Comparison of ENCODE assay signal across 30 cellular contexts in the genomic region with DNA sequence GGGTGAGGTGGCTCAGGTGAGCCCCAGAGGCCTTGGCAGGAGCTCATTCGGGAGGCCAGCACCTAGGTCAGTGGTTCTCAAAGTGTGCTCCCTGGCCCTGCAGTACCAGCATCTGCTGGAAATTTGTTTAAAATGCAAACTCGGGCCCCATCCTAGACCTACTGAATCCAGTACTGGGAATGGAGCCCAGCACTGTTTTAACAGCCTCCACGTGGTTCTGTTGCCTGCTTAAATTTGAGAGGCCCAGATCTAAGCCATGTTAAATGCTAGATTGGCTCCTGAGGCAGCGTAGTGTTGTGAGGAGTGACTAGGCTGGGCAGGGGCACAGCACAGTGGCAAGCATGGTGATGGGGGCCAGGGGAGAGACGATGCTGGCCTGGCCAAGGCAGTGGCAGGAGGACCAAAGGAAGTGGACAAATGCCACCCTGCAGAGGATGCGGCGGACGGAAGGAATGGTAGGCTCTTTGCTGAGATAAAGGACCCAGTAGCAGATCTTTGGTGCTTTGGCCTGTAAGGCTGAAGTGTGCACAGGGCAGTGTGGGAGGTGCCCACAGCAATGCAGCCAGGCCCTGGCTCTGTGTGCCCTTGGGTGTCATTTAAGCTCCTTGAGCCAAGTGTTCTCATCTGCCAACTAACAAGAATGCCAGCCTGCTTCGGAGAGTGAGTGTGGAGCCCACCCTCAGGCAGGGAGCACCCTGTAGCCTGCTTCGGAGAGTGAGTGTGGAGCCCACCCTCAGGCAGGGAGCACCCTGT. TPM values are rescaled to one million over a fixed set of nuclear protein-coding genes. Genes with fewer than 3 reads are reported as not detected.
DNase-seq lines count a peak whose midpoint lies in the region; ATAC-seq, FAIRE-seq and TF ChIP-seq lines count a peak whose summit lies in the region.
"Had no signal": no experiment of that assay in that cellular context is flagged by ENCODE, and none has a peak within 500 bp of the region (broad histone marks: within the 10 kb centered on the region; RNA-seq: fewer than 3 reads in every experiment).

No MANE protein-coding gene starts in this region.

- H3K27ac ChIP-seq in HepG2 (ENCODE audit: extremely low read length, insufficient read depth, low read length) (no peak overlapping the region), right lobe of liver (no peak overlapping the region), layer of hippocampus (ENCODE audit: low read depth, low read length) (peak overlapping the region; percentile 38), testis (no peak overlapping the region)
- H3K27ac ChIP-seq: KMS-11, stomach had no signal

- H3K9me3 ChIP-seq in HepG2 (ENCODE audit: low read length) = no peaks in the 10 kb centered on the region
- no peaks in the 10 kb centered on the region for H3K9me3 ChIP-seq in right lobe of liver
- H3K9me3 ChIP-seq in T-helper 17 cell (ENCODE audit: control insufficient read depth, low read length, poor library complexity, severe bottlenecking) = no peaks in the 10 kb centered on the region
- no peaks in the 10 kb centered on the region for H3K9me3 ChIP-seq in testis
- H3K9me3 ChIP-seq: BE2C, stomach, tibial nerve had no signal

- H3K27me3 Mint-ChIP-seq in T-helper 17 cell = no peaks in the 10 kb centered on the region
- H3K27me3 Mint-ChIP-seq: activated CD8-positive, alpha-beta T cell treated with anti-CD3 and anti-CD28 coated beads for 36 hours; activated naive CD8-positive, alpha-beta T cell treated with anti-CD3 and anti-CD28 coated beads, Interleukin-2, amount 50 U/mL, for 24 hours had no signal

- CTCF ChIA-PET in HepG2 (lab: Yijun Ruan, JAX; ENCODE audit: low intra/inter-chr PET ratio, low total read pairs) = no interaction called here

- peaks cover 0 to 3% of the 10 kb centered on the region in 2 experiments; a peak in 1 of 5 replicates for H3K36me3 ChIP-seq in HepG2 (replicated peaks in 1 of 2; ENCODE audit: control insufficient read depth in 1 of 2, insufficient read depth in 2 of 2, low read length in 2 of 2)
- H3K36me3 ChIP-seq in right lobe of liver = no peaks in the 10 kb centered on the region
- H3K36me3 ChIP-seq in testis (ENCODE audit: low read depth, missing control alignments) = no peaks in the 10 kb centered on the region
- H3K36me3 ChIP-seq: stomach, tibial nerve had no signal

- H3K27ac Mint-ChIP-seq in T-helper 17 cell = peak overlapping the region; percentile 93
- H3K27ac Mint-ChIP-seq: activated CD8-positive, alpha-beta T cell treated with anti-CD3 and anti-CD28 coated beads for 36 hours; activated naive CD8-positive, alpha-beta T cell treated with anti-CD3 and anti-CD28 coated beads, Interleukin-2, amount 50 U/mL, for 24 hours had no signal

- no peaks in the 10 kb centered on the region for H3K36me3 Mint-ChIP-seq in T-helper 17 cell (ENCODE audit: low read depth)

- in situ Hi-C loops in HepG2 (cut with HindIII; ENCODE audit: extremely low pct_ligation_motif_present, low pct_unique_long_range_greater_than_20kb) = loop anchor here (25.0 kb wide), 1 partner anchor 339 kb away; no protein-coding TSS in a partner anchor

- no peak overlapping the region for H3K9ac ChIP-seq in HepG2 (ENCODE audit: insufficient read depth, low read depth, low read length)
- H3K9ac ChIP-seq: KMS-11 had no signal

- intact Hi-C loops in HepG2 (cut with micrococcal nuclease; ENCODE audit: unreplicated experiment) (no loop called here), right lobe of liver (cut with DNase I) (loop anchor here (5.0 to 10.0 kb wide), 3 partner anchors 54 to 136 kb away; a partner anchor contains a TSS), testis (cut with DNase I; ENCODE audit: low total_unique reads) (no loop called here)

- H3K4me1 Mint-ChIP-seq in T-helper 17 cell = peaks cover 38% of the 10 kb centered on the region

- H3K4me3 ChIP-seq in HepG2 (replicated peaks in 1 of 3; ENCODE audit: insufficient read depth in 1 of 3, low read depth in 2 of 3, low read length in 3 of 3) (no peak overlapping the region), right lobe of liver (no peak overlapping the region), testis (no peak overlapping the region)
- H3K4me3 ChIP-seq: stomach, tibial nerve had no signal

- no peak for TF ChIP-seq EP300 in HepG2 (IDR thresholded peaks at IDR 0.05; ENCODE audit: low read depth in 2 of 2, low read length in 2 of 2)
- TF ChIP-seq EP300 in HepG2 (CRISPR knock-in tag; IDR thresholded peaks at IDR 0.05; ENCODE audit: borderline replicate concordance) = no peak

- TF ChIP-seq CTCF in HepG2 (CRISPR knock-in tag; IDR thresholded peaks at IDR 0.05) = no peak
- no peak for TF ChIP-seq CTCF in right lobe of liver (IDR thresholded peaks at IDR 0.05)
- TF ChIP-seq CTCF in testis (IDR thresholded peaks at IDR 0.05) = no peak

- DNase-seq in HepG2 (ENCODE audit: low spot score) (no peak), right lobe of liver (no peak), T-helper 17 cell (no peak), testis (peak; percentile 64), GM19240 (ENCODE audit: insufficient read length, low spot score) (no peak), DMS53 (lab: John Stamatoyannopoulos, UW) (no peak)
- DNase-seq: activated CD4-positive, alpha-beta T cell treated with anti-CD3 and anti-CD28 coated beads for 1 hour; activated CD8-positive, alpha-beta T cell treated with anti-CD3 and anti-CD28 coated beads for 36 hours; activated gamma-delta T cell; activated naive CD8-positive, alpha-beta T cell treated with anti-CD3 and anti-CD28 coated beads, Interleukin-2, amount 50 U/mL, for 24 hours; BE2C; DND-41; effector CD4-positive, alpha-beta T cell; erythroblast; foreskin fibroblast; H7; left colon; mammary epithelial cell; NCI-H1417 treated with DMSO at 0.1 percent for 48 hours; NCI-H2081 treated with DMSO at 0.1 percent for 48 hours; RPMI8226; stimulated activated CD8-positive, alpha-beta memory T cell treated with anti-CD3 and anti-CD28 coated beads, Interleukin-4, amount 100 ng/mL, for 48 hours; stomach had no signal

- TF ChIP-seq POLR2A in HepG2 (IDR thresholded peaks at IDR 0.05; ENCODE audit: insufficient read depth in 1 of 2, low read depth in 2 of 2, low read length in 2 of 2) (no peak), right lobe of liver (IDR thresholded peaks at IDR 0.05) (no peak), testis (IDR thresholded peaks at IDR 0.05) (no peak)

- H3K4me1 ChIP-seq in HepG2 (ENCODE audit: insufficient read depth, low read length) = peaks cover 51% of the 10 kb centered on the region
- peaks cover 0 to 24% (median 4%) of the 10 kb centered on the region in 4 donors for H3K4me1 ChIP-seq in right lobe of liver
- H3K4me1 ChIP-seq in testis = peaks cover 26% of the 10 kb centered on the region

- no peaks in the 10 kb centered on the region for H4K20me1 ChIP-seq in HepG2 (ENCODE audit: insufficient read depth, low read length)

- POLR2A ChIA-PET in HepG2 (lab: Yijun Ruan, JAX) = interaction anchor here (2.0 kb wide), 1 partner anchor 73 kb away, joined by 6 read pairs; no protein-coding TSS in a partner anchor

- TF ChIP-seq RAD21 in HepG2 (CRISPR knock-in tag; IDR thresholded peaks at IDR 0.05) = no peak

- no peak overlapping the region for H2AFZ ChIP-seq in HepG2 (ENCODE audit: low read length)

- H3K27me3 ChIP-seq in HepG2 (ENCODE audit: control insufficient read depth in 1 of 2, insufficient read depth in 2 of 2, low read length in 2 of 2) = no peaks in the 10 kb centered on the region
- no peaks in the 10 kb centered on the region for H3K27me3 ChIP-seq in right lobe of liver
- H3K27me3 ChIP-seq in layer of hippocampus (ENCODE audit: control insufficient read depth, insufficient read depth, low read length) = no peaks in the 10 kb centered on the region
- H3K27me3 ChIP-seq in testis = no peaks in the 10 kb centered on the region
- H3K27me3 ChIP-seq: BE2C had no signal

- ATAC-seq in HepG2 (no peak), right lobe of liver (no peak), T-helper 17 cell (no peak), HG02973 (IDR thresholded peaks at IDR 0.05; ENCODE audit: unreplicated experiment) (no peak)
- ATAC-seq: activated CD8-positive, alpha-beta T cell treated with anti-CD3 and anti-CD28 coated beads for 36 hours; activated naive CD8-positive, alpha-beta T cell treated with anti-CD3 and anti-CD28 coated beads, Interleukin-2, amount 50 U/mL, for 24 hours; left colon had no signal

- 92% methylated on average over 6 of the region's 10 CpGs for WGBS in HepG2 (ENCODE audit: low lambda C conversion rate)
- 93% methylated on average over 2 of the region's 10 CpGs for WGBS in right lobe of liver (ENCODE audit: insufficient coverage, low coverage, low lambda C conversion rate, missing lambda C conversion rate)
- WGBS in testis, 2 donors = 70 to 84% methylated on average over 8 to 9 of the region's 10 CpGs

- no peak overlapping the region for H3K4me2 ChIP-seq in HepG2 (ENCODE audit: low read depth, low read length)
- H3K4me2 ChIP-seq: KMS-11 had no signal

- peaks cover 5% of the 10 kb centered on the region for H3K79me2 ChIP-seq in HepG2 (ENCODE audit: insufficient read depth, low read length)

- peak overlapping the region; percentile 73 for H3K4me3 Mint-ChIP-seq in T-helper 17 cell
- H3K4me3 Mint-ChIP-seq: activated CD8-positive, alpha-beta T cell treated with anti-CD3 and anti-CD28 coated beads for 36 hours; activated naive CD8-positive, alpha-beta T cell treated with anti-CD3 and anti-CD28 coated beads, Interleukin-2, amount 50 U/mL, for 24 hours had no signal

- no peak for FAIRE-seq in HepG2 (lab: Jason Lieb, UNC)
- FAIRE-seq: GM19239, HTR-8/SVneo had no signal

- BruUV-seq in HepG2 (replicated peaks; lab: Mats Ljungman, UMichigan) = no TSS peak

RNA-seq across cellular contexts. Expression of a gene that starts 4.2 kb away (rescaled TPM):
- 3.9 and 5.0 TPM in 2 replicates for total RNA-seq in HepG2 (2016; rRNA removed; fragmentation: Illumina TruSeq; extraction: Trizol)
- 16.0 and 17.8 TPM in 2 replicates for total RNA-seq in HepG2 (2016; cell fraction: cytosol; rRNA removed; fragmentation: Illumina TruSeq; extraction: Trizol; ENCODE audit: low read depth)
- 3.2 and 5.8 TPM in 2 replicates for total RNA-seq in HepG2 (2016; cell fraction: insoluble cytoplasmic fraction; rRNA removed; fragmentation: Illumina TruSeq; extraction: Trizol)
- 13.3 and 19.1 TPM in 2 replicates for total RNA-seq in HepG2 (2016; cell fraction: membrane; rRNA removed; fragmentation: Illumina TruSeq; extraction: Trizol)
- 2.0 and 2.5 TPM in 2 replicates for total RNA-seq in HepG2 (2016; cell fraction: nucleus; rRNA removed; fragmentation: Illumina TruSeq; extraction: Trizol)
- 4.8 and 6.7 TPM in 2 replicates for polyA plus RNA-seq in HepG2 (2011; rRNA removed)
- 6.4 and 16.7 TPM in 2 replicates for polyA plus RNA-seq in HepG2 (2011; cell fraction: cytosol; rRNA removed)
- polyA plus RNA-seq in HepG2 (2011; cell fraction: nucleus; rRNA removed) = 14.7 and 21.3 TPM in 2 replicates
- 1.5 and 3.1 TPM in 2 replicates for polyA plus RNA-seq in HepG2 (2012)
- polyA plus RNA-seq in HepG2 (2016; cell fraction: cytosol; fragmentation: Illumina TruSeq; extraction: Trizol; ENCODE audit: low read depth) = 20.2 and 21.6 TPM in 2 replicates
- polyA plus RNA-seq in HepG2 (2016; cell fraction: insoluble cytoplasmic fraction; fragmentation: Illumina TruSeq; extraction: Trizol; ENCODE audit: low read depth) = 4.9 and 5.8 TPM in 2 replicates
- 16.9 and 17.7 TPM in 2 replicates for polyA plus RNA-seq in HepG2 (2016; cell fraction: membrane; fragmentation: Illumina TruSeq; extraction: Trizol; ENCODE audit: low read depth)
- polyA plus RNA-seq in HepG2 (2016; cell fraction: nucleus; fragmentation: Illumina TruSeq; extraction: Trizol; ENCODE audit: insufficient read depth, low read depth) = 5.8 and 6.9 TPM in 2 replicates
- polyA minus RNA-seq in HepG2 (2011; rRNA and poly(A)+ RNA removed; ENCODE audit: low replicate concordance) = 0.94 and 6.4 TPM in 2 replicates
- 3.2 and 5.0 TPM in 2 replicates for polyA minus RNA-seq in HepG2 (2011; cell fraction: cytosol; rRNA and poly(A)+ RNA removed)
- 1.1 and 1.4 TPM in 2 replicates for polyA minus RNA-seq in HepG2 (2011; cell fraction: nucleus; rRNA and poly(A)+ RNA removed)
- total RNA-seq in right lobe of liver = 10 to 100 TPM in 1 of 6 experiments, 1 to 10 TPM in 3, under 1 TPM in 2; 0.15 to 13.0 (median 1.9) TPM
- 10 to 100 TPM; 32.0 to 40.1 TPM for total RNA-seq in T-helper 17 cell
- 10 to 100 TPM; 19.9 to 23.2 TPM for total RNA-seq in testis
- polyA plus RNA-seq in testis (ENCODE audit: insufficient read depth, low read depth, low replicate concordance) = 2.8 TPM

RNA-seq across cellular contexts. Expression of a gene that starts 22.6 kb away (rescaled TPM):
- total RNA-seq in HepG2 (2016; rRNA removed; fragmentation: Illumina TruSeq; extraction: Trizol) = 15.7 and 37.3 TPM in 2 replicates
- 6.9 and 9.3 TPM in 2 replicates for total RNA-seq in HepG2 (2016; cell fraction: cytosol; rRNA removed; fragmentation: Illumina TruSeq; extraction: Trizol; ENCODE audit: low read depth)
- 12.8 and 37.5 TPM in 2 replicates for total RNA-seq in HepG2 (2016; cell fraction: insoluble cytoplasmic fraction; rRNA removed; fragmentation: Illumina TruSeq; extraction: Trizol)
- total RNA-seq in HepG2 (2016; cell fraction: membrane; rRNA removed; fragmentation: Illumina TruSeq; extraction: Trizol) = 12.9 and 15.2 TPM in 2 replicates
- total RNA-seq in HepG2 (2016; cell fraction: nucleus; rRNA removed; fragmentation: Illumina TruSeq; extraction: Trizol) = 33.8 and 39.3 TPM in 2 replicates
- 27.0 and 30.9 TPM in 2 replicates for polyA plus RNA-seq in HepG2 (2011; rRNA removed)
- polyA plus RNA-seq in HepG2 (2011; cell fraction: cytosol; rRNA removed) = 14.1 and 18.1 TPM in 2 replicates
- 167 and 276 TPM in 2 replicates for polyA plus RNA-seq in HepG2 (2011; cell fraction: nucleus; rRNA removed)
- polyA plus RNA-seq in HepG2 (2012) = 16.5 and 21.1 TPM in 2 replicates
- polyA plus RNA-seq in HepG2 (2016; cell fraction: cytosol; fragmentation: Illumina TruSeq; extraction: Trizol; ENCODE audit: low read depth) = 7.2 and 8.7 TPM in 2 replicates
- 16.0 and 21.2 TPM in 2 replicates for polyA plus RNA-seq in HepG2 (2016; cell fraction: insoluble cytoplasmic fraction; fragmentation: Illumina TruSeq; extraction: Trizol; ENCODE audit: low read depth)
- 11.4 and 15.4 TPM in 2 replicates for polyA plus RNA-seq in HepG2 (2016; cell fraction: membrane; fragmentation: Illumina TruSeq; extraction: Trizol; ENCODE audit: low read depth)
- polyA plus RNA-seq in HepG2 (2016; cell fraction: nucleus; fragmentation: Illumina TruSeq; extraction: Trizol; ENCODE audit: insufficient read depth, low read depth) = 72.9 and 77.5 TPM in 2 replicates
- 30.4 and 47.5 TPM in 2 replicates for polyA minus RNA-seq in HepG2 (2011; rRNA and poly(A)+ RNA removed; ENCODE audit: low replicate concordance)
- 13.2 and 16.4 TPM in 2 replicates for polyA minus RNA-seq in HepG2 (2011; cell fraction: cytosol; rRNA and poly(A)+ RNA removed)
- 42.1 and 43.0 TPM in 2 replicates for polyA minus RNA-seq in HepG2 (2011; cell fraction: nucleus; rRNA and poly(A)+ RNA removed)
- 1 to 10 TPM; 1.1 to 4.6 (median 3.1) TPM for total RNA-seq in right lobe of liver
- total RNA-seq in T-helper 17 cell = 1 to 10 TPM; 1.2 to 5.0 TPM
- total RNA-seq in testis = 10 to 100 TPM; 69.6 to 83.1 TPM
- 50.5 TPM for polyA plus RNA-seq in testis (ENCODE audit: insufficient read depth, low read depth, low replicate concordance)

RNA-seq across cellular contexts. Expression of a gene that starts 24.4 kb away (rescaled TPM):
- total RNA-seq in HepG2 (2016; rRNA removed; fragmentation: Illumina TruSeq; extraction: Trizol) = 16.1 and 19.9 TPM in 2 replicates
- 21.2 and 25.1 TPM in 2 replicates for total RNA-seq in HepG2 (2016; cell fraction: cytosol; rRNA removed; fragmentation: Illumina TruSeq; extraction: Trizol; ENCODE audit: low read depth)
- total RNA-seq in HepG2 (2016; cell fraction: insoluble cytoplasmic fraction; rRNA removed; fragmentation: Illumina TruSeq; extraction: Trizol) = 15.7 and 20.8 TPM in 2 replicates
- 43.3 and 44.5 TPM in 2 replicates for total RNA-seq in HepG2 (2016; cell fraction: membrane; rRNA removed; fragmentation: Illumina TruSeq; extraction: Trizol)
- 15.6 TPM in 2 replicates for total RNA-seq in HepG2 (2016; cell fraction: nucleus; rRNA removed; fragmentation: Illumina TruSeq; extraction: Trizol)
- 13.2 and 17.4 TPM in 2 replicates for polyA plus RNA-seq in HepG2 (2011; rRNA removed)
- polyA plus RNA-seq in HepG2 (2011; cell fraction: cytosol; rRNA removed) = 16.2 and 19.6 TPM in 2 replicates
- polyA plus RNA-seq in HepG2 (2011; cell fraction: nucleus; rRNA removed) = 21.6 and 24.6 TPM in 2 replicates
- polyA plus RNA-seq in HepG2 (2012) = 16.7 and 17.5 TPM in 2 replicates
- 36.3 and 37.2 TPM in 2 replicates for polyA plus RNA-seq in HepG2 (2016; cell fraction: cytosol; fragmentation: Illumina TruSeq; extraction: Trizol; ENCODE audit: low read depth)
- polyA plus RNA-seq in HepG2 (2016; cell fraction: insoluble cytoplasmic fraction; fragmentation: Illumina TruSeq; extraction: Trizol; ENCODE audit: low read depth) = 20.6 and 21.6 TPM in 2 replicates
- 45.6 and 48.4 TPM in 2 replicates for polyA plus RNA-seq in HepG2 (2016; cell fraction: membrane; fragmentation: Illumina TruSeq; extraction: Trizol; ENCODE audit: low read depth)
- 22.8 and 26.4 TPM in 2 replicates for polyA plus RNA-seq in HepG2 (2016; cell fraction: nucleus; fragmentation: Illumina TruSeq; extraction: Trizol; ENCODE audit: insufficient read depth, low read depth)
- polyA minus RNA-seq in HepG2 (2011; rRNA and poly(A)+ RNA removed; ENCODE audit: low replicate concordance) = 11.2 and 22.9 TPM in 2 replicates
- 13.6 and 15.1 TPM in 2 replicates for polyA minus RNA-seq in HepG2 (2011; cell fraction: cytosol; rRNA and poly(A)+ RNA removed)
- polyA minus RNA-seq in HepG2 (2011; cell fraction: nucleus; rRNA and poly(A)+ RNA removed) = 19.2 and 24.9 TPM in 2 replicates
- 10 to 100 TPM in 3 of 6 experiments, 1 to 10 TPM in 3; 6.1 to 10.8 (median 10.0) TPM for total RNA-seq in right lobe of liver
- total RNA-seq in T-helper 17 cell = 100 to 1,000 TPM; 178 to 232 TPM
- total RNA-seq in testis = 10 to 100 TPM; 51.8 to 57.0 TPM
- 32.6 TPM for polyA plus RNA-seq in testis (ENCODE audit: insufficient read depth, low read depth, low replicate concordance)

RNA-seq across cellular contexts. Expression of a gene that starts 41.5 kb away (rescaled TPM):
- 1.3 and 3.0 TPM in 2 replicates for total RNA-seq in HepG2 (2016; rRNA removed; fragmentation: Illumina TruSeq; extraction: Trizol)
- 1.9 and 3.1 TPM in 2 replicates for total RNA-seq in HepG2 (2016; cell fraction: cytosol; rRNA removed; fragmentation: Illumina TruSeq; extraction: Trizol; ENCODE audit: low read depth)
- total RNA-seq in HepG2 (2016; cell fraction: insoluble cytoplasmic fraction; rRNA removed; fragmentation: Illumina TruSeq; extraction: Trizol) = 1.4 and 3.6 TPM in 2 replicates
- total RNA-seq in HepG2 (2016; cell fraction: membrane; rRNA removed; fragmentation: Illumina TruSeq; extraction: Trizol) = 2.4 and 3.3 TPM in 2 replicates
- 2.3 and 3.0 TPM in 2 replicates for total RNA-seq in HepG2 (2016; cell fraction: nucleus; rRNA removed; fragmentation: Illumina TruSeq; extraction: Trizol)
- 2.5 and 3.1 TPM in 2 replicates for polyA plus RNA-seq in HepG2 (2011; rRNA removed)
- polyA plus RNA-seq in HepG2 (2011; cell fraction: cytosol; rRNA removed) = 1.5 and 3.0 TPM in 2 replicates
- polyA plus RNA-seq in HepG2 (2011; cell fraction: nucleus; rRNA removed) = 27.2 and 32.3 TPM in 2 replicates
- polyA plus RNA-seq in HepG2 (2012) = 3.6 and 10.3 TPM in 2 replicates
- 3.7 and 5.9 TPM in 2 replicates for polyA plus RNA-seq in HepG2 (2016; cell fraction: cytosol; fragmentation: Illumina TruSeq; extraction: Trizol; ENCODE audit: low read depth)
- 1.6 and 2.3 TPM in 2 replicates for polyA plus RNA-seq in HepG2 (2016; cell fraction: insoluble cytoplasmic fraction; fragmentation: Illumina TruSeq; extraction: Trizol; ENCODE audit: low read depth)
- polyA plus RNA-seq in HepG2 (2016; cell fraction: membrane; fragmentation: Illumina TruSeq; extraction: Trizol; ENCODE audit: low read depth) = 3.4 and 5.0 TPM in 2 replicates
- polyA plus RNA-seq in HepG2 (2016; cell fraction: nucleus; fragmentation: Illumina TruSeq; extraction: Trizol; ENCODE audit: insufficient read depth, low read depth) = 6.6 and 9.9 TPM in 2 replicates
- 2.5 and 2.6 TPM in 2 replicates for polyA minus RNA-seq in HepG2 (2011; rRNA and poly(A)+ RNA removed; ENCODE audit: low replicate concordance)
- polyA minus RNA-seq in HepG2 (2011; cell fraction: cytosol; rRNA and poly(A)+ RNA removed) = 0.30 and 1.2 TPM in 2 replicates
- polyA minus RNA-seq in HepG2 (2011; cell fraction: nucleus; rRNA and poly(A)+ RNA removed) = 1.0 and 1.7 TPM in 2 replicates
- 100 to 1,000 TPM; 236 to 518 (median 365) TPM for total RNA-seq in right lobe of liver
- total RNA-seq in T-helper 17 cell = 1 to 10 TPM in 1 of 2 donors, under 1 TPM in 1; 0.62 to 1.1 TPM
- total RNA-seq in testis = 1 to 10 TPM; 5.3 to 5.8 TPM
- 4.9 TPM for polyA plus RNA-seq in testis (ENCODE audit: insufficient read depth, low read depth, low replicate concordance)
- total RNA-seq: skeletal muscle tissue had no signal

RNA-seq across cellular contexts. Expression of a gene that starts 46.6 kb away (rescaled TPM):
- 17.7 and 21.1 TPM in 2 replicates for total RNA-seq in HepG2 (2016; rRNA removed; fragmentation: Illumina TruSeq; extraction: Trizol)
- total RNA-seq in HepG2 (2016; cell fraction: cytosol; rRNA removed; fragmentation: Illumina TruSeq; extraction: Trizol; ENCODE audit: low read depth) = 6.1 and 8.5 TPM in 2 replicates
- 14.8 and 20.5 TPM in 2 replicates for total RNA-seq in HepG2 (2016; cell fraction: insoluble cytoplasmic fraction; rRNA removed; fragmentation: Illumina TruSeq; extraction: Trizol)
- total RNA-seq in HepG2 (2016; cell fraction: membrane; rRNA removed; fragmentation: Illumina TruSeq; extraction: Trizol) = 10.1 and 15.4 TPM in 2 replicates
- 15.8 and 17.5 TPM in 2 replicates for total RNA-seq in HepG2 (2016; cell fraction: nucleus; rRNA removed; fragmentation: Illumina TruSeq; extraction: Trizol)
- 31.3 and 38.4 TPM in 2 replicates for polyA plus RNA-seq in HepG2 (2011; rRNA removed)
- polyA plus RNA-seq in HepG2 (2011; cell fraction: cytosol; rRNA removed) = 16.0 and 26.2 TPM in 2 replicates
- 208 and 260 TPM in 2 replicates for polyA plus RNA-seq in HepG2 (2011; cell fraction: nucleus; rRNA removed)
- 13.5 and 20.9 TPM in 2 replicates for polyA plus RNA-seq in HepG2 (2012)
- 9.0 and 11.5 TPM in 2 replicates for polyA plus RNA-seq in HepG2 (2016; cell fraction: cytosol; fragmentation: Illumina TruSeq; extraction: Trizol; ENCODE audit: low read depth)
- polyA plus RNA-seq in HepG2 (2016; cell fraction: insoluble cytoplasmic fraction; fragmentation: Illumina TruSeq; extraction: Trizol; ENCODE audit: low read depth) = 21.0 and 30.6 TPM in 2 replicates
- 14.1 and 15.2 TPM in 2 replicates for polyA plus RNA-seq in HepG2 (2016; cell fraction: membrane; fragmentation: Illumina TruSeq; extraction: Trizol; ENCODE audit: low read depth)
- 62.3 and 63.3 TPM in 2 replicates for polyA plus RNA-seq in HepG2 (2016; cell fraction: nucleus; fragmentation: Illumina TruSeq; extraction: Trizol; ENCODE audit: insufficient read depth, low read depth)
- polyA minus RNA-seq in HepG2 (2011; rRNA and poly(A)+ RNA removed; ENCODE audit: low replicate concordance) = 26.3 and 38.9 TPM in 2 replicates
- 12.7 and 14.1 TPM in 2 replicates for polyA minus RNA-seq in HepG2 (2011; cell fraction: cytosol; rRNA and poly(A)+ RNA removed)
- polyA minus RNA-seq in HepG2 (2011; cell fraction: nucleus; rRNA and poly(A)+ RNA removed) = 49.5 and 52.4 TPM in 2 replicates
- total RNA-seq in right lobe of liver = 10 to 100 TPM in 4 of 6 experiments, 1 to 10 TPM in 2; 3.7 to 24.0 (median 13.6) TPM
- 10 to 100 TPM in 1 of 2 donors, 1 to 10 TPM in 1; 6.8 to 16.2 TPM for total RNA-seq in T-helper 17 cell
- 100 to 1,000 TPM in 1 of 2 donors, 10 to 100 TPM in 1; 90.5 to 118 TPM for total RNA-seq in testis
- 72.2 TPM for polyA plus RNA-seq in testis (ENCODE audit: insufficient read depth, low read depth, low replicate concordance)

Comparison
In these comparisons a context has a peak if more than half of its experiments do, and no peak if none do; other contexts are left out.
1. intact Hi-C loops: an anchor here in right lobe of liver (5.0 to 10.0 kb wide); none called in HepG2 and testis.